32 cellular contexts compared by ENCODE assay signal in the genomic region with DNA sequence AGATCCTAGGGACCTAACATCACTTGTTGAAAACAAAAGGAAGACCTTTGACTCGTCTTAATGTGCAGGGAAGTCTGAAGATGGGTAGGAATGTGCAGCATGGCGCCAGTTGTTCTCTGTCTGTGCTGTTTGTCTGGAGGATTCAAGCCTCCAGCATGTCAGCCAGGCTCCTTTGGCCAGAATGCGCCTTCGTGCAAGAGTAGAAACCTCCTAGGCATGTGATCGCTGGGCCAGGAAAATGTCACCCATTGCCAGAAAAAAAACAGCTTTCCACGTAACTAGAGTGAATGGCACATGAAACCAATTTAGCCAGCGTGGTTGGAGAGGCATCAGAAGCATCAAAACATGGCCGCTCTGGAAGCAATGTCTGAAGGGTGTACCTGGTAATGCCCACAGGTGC.
A peak's percentile ranks its signal among the peaks of the same experiment; 100 is the strongest.
DNase-seq lines count a peak whose midpoint lies in the region; ATAC-seq, FAIRE-seq and TF ChIP-seq lines count a peak whose summit lies in the region.
"Had no signal": no experiment of that assay in that cellular context is flagged by ENCODE, and none has a peak within 500 bp of the region (broad histone marks: within the 10 kb centered on the region; RNA-seq: fewer than 3 reads in every experiment).

No MANE protein-coding gene starts in this region.

- H3K27ac ChIP-seq in HepG2 (ENCODE audit: extremely low read length, insufficient read depth, low read length) = no peak overlapping the region
- H3K27ac ChIP-seq in right lobe of liver = no peak overlapping the region
- H3K27ac ChIP-seq in esophagus muscularis mucosa (replicated peaks in 1 of 4) = peak overlapping the region; percentile 15 to 75 (median 66)
- no peak overlapping the region for H3K27ac ChIP-seq in neuronal stem cell (replicated peaks; ENCODE audit: low read length)
- H3K27ac ChIP-seq: breast epithelium, prostate gland, upper lobe of left lung had no signal

- POLR2A ChIA-PET in HepG2 (lab: Yijun Ruan, JAX) = no interaction called here

- no peak overlapping the region for H2BK15ac ChIP-seq in neuronal stem cell (ENCODE audit: low read length)

- no peaks in the 10 kb centered on the region for H3K79me2 ChIP-seq in HepG2 (ENCODE audit: insufficient read depth, low read length)

- H3K4ac ChIP-seq in neuronal stem cell (ENCODE audit: low read length) = no peak overlapping the region

- H3K18ac ChIP-seq in neuronal stem cell (ENCODE audit: low read length) = peak overlapping the region; percentile 36

- no peak for TF ChIP-seq RAD21 in HepG2 (CRISPR knock-in tag; IDR thresholded peaks at IDR 0.05)

- intact Hi-C loops in HepG2 (cut with micrococcal nuclease; ENCODE audit: unreplicated experiment) = no loop called here
- intact Hi-C loops in right lobe of liver (cut with DNase I) = no loop called here
- intact Hi-C loops in esophagus muscularis mucosa (cut with DNase I) = loop anchor here (10.0 kb wide), 1 partner anchor 162 kb away; no protein-coding TSS in a partner anchor

- no peaks in the 10 kb centered on the region for H3K79me1 ChIP-seq in neuronal stem cell (ENCODE audit: low read depth, low read length)

- TF ChIP-seq CTCF in HepG2 (CRISPR knock-in tag; IDR thresholded peaks at IDR 0.05) (no peak), right lobe of liver (IDR thresholded peaks at IDR 0.05) (no peak), esophagus muscularis mucosa (IDR thresholded peaks at IDR 0.05) (no peak)

- H3K14ac ChIP-seq in neuronal stem cell (ENCODE audit: low read length) = no peak overlapping the region

- no peak for ATAC-seq in HepG2
- no peak for ATAC-seq in right lobe of liver
- no peak for ATAC-seq in HG03280 (IDR thresholded peaks at IDR 0.05; ENCODE audit: unreplicated experiment)
- ATAC-seq: A549; naive thymus-derived CD4-positive, alpha-beta T cell; Panc1; stimulated activated effector memory CD8-positive, alpha-beta T cell treated with anti-CD3 and anti-CD28 coated beads, Interleukin-12 subunit alpha, Interleukin-12 subunit beta, amount 100 ng/mL, for 72 hours had no signal

- H3K36me3 ChIP-seq in HepG2 (replicated peaks in 1 of 2; ENCODE audit: control insufficient read depth in 1 of 2, insufficient read depth in 2 of 2, low read length in 2 of 2) = no peaks in the 10 kb centered on the region
- H3K36me3 ChIP-seq in right lobe of liver = no peaks in the 10 kb centered on the region
- H3K36me3 ChIP-seq in esophagus muscularis mucosa = no peaks in the 10 kb centered on the region
- H3K36me3 ChIP-seq in neuronal stem cell (replicated peaks in 1 of 2; ENCODE audit: control insufficient read depth in 2 of 2, insufficient read depth in 2 of 2, low read length in 2 of 2) = no peaks in the 10 kb centered on the region
- H3K36me3 ChIP-seq: breast epithelium, prostate gland, upper lobe of left lung had no signal

- H3K27me3 ChIP-seq in HepG2 (ENCODE audit: control insufficient read depth in 1 of 2, insufficient read depth in 2 of 2, low read length in 2 of 2) (peaks cover 1 to 3% of the 10 kb centered on the region in 2 experiments; a peak in 1 of 5 replicates), right lobe of liver (no peaks in the 10 kb centered on the region), esophagus muscularis mucosa (no peaks in the 10 kb centered on the region), neuronal stem cell (ENCODE audit: control insufficient read depth in 3 of 3, insufficient read depth in 3 of 3, low read depth in 1 of 3, low read length in 3 of 3) (no peaks in the 10 kb centered on the region)
- H3K27me3 ChIP-seq: breast epithelium, upper lobe of left lung had no signal

- H2BK12ac ChIP-seq in neuronal stem cell (ENCODE audit: low read length) = no peak overlapping the region

- no peak overlapping the region for H2AK5ac ChIP-seq in neuronal stem cell (ENCODE audit: low read depth, low read length)

- H3K23ac ChIP-seq in neuronal stem cell (ENCODE audit: low read depth, low read length, poor library complexity) = no peak overlapping the region

- H4K91ac ChIP-seq in neuronal stem cell (ENCODE audit: low read depth, low read length, poor library complexity) = no peak overlapping the region

- H4K8ac ChIP-seq in neuronal stem cell (ENCODE audit: low read depth, low read length) = no peak overlapping the region

- no TSS peak for BruUV-seq in HepG2 (replicated peaks; lab: Mats Ljungman, UMichigan)

- TF ChIP-seq EP300 in HepG2 (IDR thresholded peaks at IDR 0.05; ENCODE audit: low read depth in 2 of 2, low read length in 2 of 2) = no peak
- TF ChIP-seq EP300 in HepG2 (CRISPR knock-in tag; IDR thresholded peaks at IDR 0.05; ENCODE audit: borderline replicate concordance) = no peak
- TF ChIP-seq EP300 in esophagus muscularis mucosa (IDR thresholded peaks at IDR 0.05) = no peak

- H2BK5ac ChIP-seq in neuronal stem cell (ENCODE audit: low read length) = no peak overlapping the region

- H3K4me3 ChIP-seq in HepG2 (replicated peaks in 1 of 3; ENCODE audit: insufficient read depth in 1 of 3, low read depth in 2 of 3, low read length in 3 of 3) (no peak overlapping the region), right lobe of liver (no peak overlapping the region), esophagus muscularis mucosa (no peak overlapping the region), neuronal stem cell (ENCODE audit: low read length in 2 of 2) (no peak overlapping the region)
- H3K4me3 ChIP-seq: A549, breast epithelium, prostate gland, upper lobe of left lung had no signal

- 40% methylated on average over 8 of the region's 8 CpGs for WGBS in HepG2 (ENCODE audit: low lambda C conversion rate)
- WGBS in right lobe of liver (ENCODE audit: insufficient coverage, low coverage, low lambda C conversion rate, missing lambda C conversion rate) = 88% methylated on average over 5 of the region's 8 CpGs
- WGBS in esophagus muscularis mucosa = 53% methylated on average over 8 of the region's 8 CpGs
- WGBS in neuronal stem cell (ENCODE audit: extremely low coverage in 2 of 2, insufficient read length in 2 of 2, insufficient replicate concordance in 1 of 2), 2 donors = no CpG with 5 or more reads among the region's 8 CpGs

- no peak for DNase-seq in HepG2 (ENCODE audit: low spot score)
- DNase-seq in right lobe of liver = no peak
- DNase-seq in esophagus muscularis mucosa (ENCODE audit: extremely low spot score) = no peak
- DNase-seq in neuronal stem cell (ENCODE audit: low spot score) = no peak
- no peak for DNase-seq in hippocampal formation (lab: John Stamatoyannopoulos, UW)
- DNase-seq in NCI-H2029 treated with DMSO at 0.1 percent for 48 hours (lab: John Stamatoyannopoulos, UW) = no peak
- no peak for DNase-seq in medulla oblongata (ENCODE audit: extremely low spot score)
- DNase-seq: activated CD4-positive, alpha-beta memory T cell treated with anti-CD3 and anti-CD28 coated beads for 36 hours; activated CD4-positive, alpha-beta T cell treated with anti-CD3 and anti-CD28 coated beads for 1 hour; activated naive CD4-positive, alpha-beta T cell; EL; glutamatergic neuron; H7; islet precursor cell; Kasumi-1; midbrain; naive thymus-derived CD4-positive, alpha-beta T cell; NCI-H1417; NCI-H2081; NCI-H2227 treated with DMSO at 0.1 percent for 48 hours; NCI-H69; nucleus accumbens; upper lobe of left lung had no signal

- no peak overlapping the region for H2BK120ac ChIP-seq in neuronal stem cell (ENCODE audit: low read depth, low read length)

- H4K20me1 ChIP-seq in HepG2 (ENCODE audit: insufficient read depth, low read length) = no peaks in the 10 kb centered on the region

- CTCF ChIA-PET in HepG2 (lab: Yijun Ruan, JAX; ENCODE audit: low intra/inter-chr PET ratio, low total read pairs) = no interaction called here

- H3K9ac ChIP-seq in HepG2 (ENCODE audit: insufficient read depth, low read depth, low read length) = no peak overlapping the region
- H3K9ac ChIP-seq in neuronal stem cell (ENCODE audit: low read depth, low read length, poor library complexity) = no peak overlapping the region

- H3K9me3 ChIP-seq in HepG2 (ENCODE audit: low read length) (peaks cover 5% of the 10 kb centered on the region; the same call in 1 of the 2 replicates), right lobe of liver (no peaks in the 10 kb centered on the region), esophagus muscularis mucosa (peaks cover 0 to 6% (median 0%) of the 10 kb centered on the region in 4 donors), neuronal stem cell (replicated peaks in 1 of 2; ENCODE audit: control insufficient read depth in 2 of 2, insufficient read depth in 1 of 2, low read depth in 1 of 2, low read length in 2 of 2) (peaks cover 0 to 3% of the 10 kb centered on the region in 2 donors)
- H3K9me3 ChIP-seq: breast epithelium, prostate gland had no signal

- in situ Hi-C loops in HepG2 (cut with HindIII; ENCODE audit: extremely low pct_ligation_motif_present, low pct_unique_long_range_greater_than_20kb) = no loop called here

- no peak for TF ChIP-seq POLR2A in HepG2 (IDR thresholded peaks at IDR 0.05; ENCODE audit: insufficient read depth in 1 of 2, low read depth in 2 of 2, low read length in 2 of 2)
- no peak for TF ChIP-seq POLR2A in right lobe of liver (IDR thresholded peaks at IDR 0.05)
- no peak for TF ChIP-seq POLR2A in esophagus muscularis mucosa (IDR thresholded peaks at IDR 0.05; ENCODE audit: low read depth)

- no peak overlapping the region for H3K4me2 ChIP-seq in HepG2 (ENCODE audit: low read depth, low read length)
- H3K4me2 ChIP-seq in neuronal stem cell (ENCODE audit: insufficient read depth, low read length, poor library complexity, severe bottlenecking) = no peak overlapping the region
- H3K4me2 ChIP-seq: A549 had no signal

- H3K4me1 ChIP-seq in HepG2 (ENCODE audit: insufficient read depth, low read length) = 0 out of 2 replicates have a peak, but pooled peaks cover 4% of the 10 kb centered on the region
- no peaks in the 10 kb centered on the region for H3K4me1 ChIP-seq in right lobe of liver
- peaks cover 11 to 55% (median 30%) of the 10 kb centered on the region in 4 donors for H3K4me1 ChIP-seq in esophagus muscularis mucosa
- peaks cover 0 to 8% of the 10 kb centered on the region in 2 donors for H3K4me1 ChIP-seq in neuronal stem cell (ENCODE audit: control insufficient read depth in 2 of 2, insufficient read depth in 1 of 2, low read depth in 1 of 2, low read length in 2 of 2)
- H3K4me1 ChIP-seq: breast epithelium, prostate gland, upper lobe of left lung had no signal

- H2AFZ ChIP-seq in HepG2 (ENCODE audit: low read length) (no peak overlapping the region), neuronal stem cell (ENCODE audit: low read length) (no peak overlapping the region)

- FAIRE-seq in HepG2 (lab: Jason Lieb, UNC) = no peak
- FAIRE-seq: A549, endothelial cell of umbilical vein, GM18507, GM19239 had no signal

TF ChIP-seq in HepG2, 621 proteins besides CTCF, POLR2A, EP300 and RAD21:
- TF ChIP-seq KDM5B (CRISPR knock-in tag; IDR thresholded peaks at IDR 0.05; ENCODE audit: borderline replicate concordance) (0 out of 2 replicates have a peak, but pooled peaks have one; percentile 16), SALL1 (CRISPR knock-in tag; IDR thresholded peaks at IDR 0.05) (0 out of 2 replicates have a peak, but pooled peaks have one; percentile 17), RBM22 (optimal IDR thresholded peaks at IDR 0.05; ENCODE audit: low read length) (no peak), CHD4 (IDR thresholded peaks at IDR 0.05; ENCODE audit: borderline replicate concordance, low read length) (no peak)

Comparison
In these comparisons a context has a peak if more than half of its experiments do, and no peak if none do; other contexts are left out.
1. H3K27ac ChIP-seq: peak in esophagus muscularis mucosa (4 of 4); none in HepG2 (single experiment), right lobe of liver (0 of 3) and neuronal stem cell (single experiment).